9 cellular contexts compared by ENCODE assay signal in the genomic region with DNA sequence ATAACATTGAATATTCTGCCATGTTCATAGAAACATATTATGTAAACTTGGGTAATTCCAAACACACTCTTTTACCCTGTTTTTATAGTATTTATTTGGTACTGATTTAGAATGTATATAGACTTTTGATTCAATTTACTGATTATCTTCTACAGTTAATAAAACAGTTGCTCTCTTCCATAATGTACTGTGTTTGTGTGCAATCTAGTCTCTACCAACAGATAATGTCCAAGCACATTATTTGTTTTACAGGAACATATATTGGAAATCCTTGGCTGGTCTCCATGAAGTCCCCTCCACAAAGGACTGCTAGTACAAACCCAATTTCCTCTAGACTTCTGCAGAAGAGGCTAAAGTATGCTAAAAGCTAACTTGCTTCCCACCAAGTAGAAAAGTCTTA.
"Had no signal": no experiment of that assay in that cellular context is flagged by ENCODE, and none has a peak within 500 bp of the region (broad histone marks: within the 10 kb centered on the region; RNA-seq: fewer than 3 reads in every experiment).

No MANE protein-coding gene starts in this region.

- ATAC-seq: HCT116, K562 had no signal

- DNase-seq: GM23248, GOT3, H7, HFFc6, IMR-90, KG1 had no signal

- H3K36me3 ChIP-seq: HAP-1 had no signal

- H3K9ac ChIP-seq: GM23248 had no signal

- H3K4me3 ChIP-seq: GM23248, HAP-1, K562 had no signal

- H3K27ac ChIP-seq: GM23248 had no signal
